Comparison of ENCODE assay signal across 32 cellular contexts in the genomic region with DNA sequence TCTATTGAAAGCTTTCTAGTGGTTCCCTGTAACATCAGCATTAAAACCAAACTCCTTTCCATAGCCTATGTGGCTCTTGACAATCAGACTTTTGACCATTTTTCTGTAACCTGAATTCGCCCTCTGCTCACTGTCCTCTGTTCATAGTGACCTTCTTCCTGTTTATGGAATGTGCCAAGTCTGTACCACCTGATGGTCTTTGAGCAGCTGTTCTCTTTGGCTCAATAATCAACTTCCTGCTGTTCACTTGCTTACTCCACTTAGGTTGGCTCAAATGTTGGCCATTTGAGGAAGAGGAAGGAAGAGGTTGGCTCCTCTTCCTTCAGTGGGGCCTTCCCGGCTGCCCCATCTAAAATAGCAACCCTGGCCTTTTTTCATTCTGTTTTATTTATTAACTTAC.
"Had no signal": no experiment of that assay in that cellular context is flagged by ENCODE, and none has a peak within 500 bp of the region (broad histone marks: within the 10 kb centered on the region; RNA-seq: fewer than 3 reads in every experiment).

No MANE protein-coding gene starts in this region.

- H3K4me1 Mint-ChIP-seq: activated CD4-positive, alpha-beta memory T cell treated with anti-CD3 and anti-CD28 coated beads, Interleukin-2, amount 10 ng/mL, durations not matched to agents 7 days and 5 days; activated CD4-positive, alpha-beta T cell treated with anti-CD3 and anti-CD28 coated beads for 36 hours; activated CD4-positive, alpha-beta T cell treated with anti-CD3 and anti-CD28 coated beads, Interleukin-2, amount 10 ng/mL, durations not matched to agents 24 days and 14 days; activated naive CD4-positive, alpha-beta T cell treated with anti-CD3 and anti-CD28 coated beads, Interleukin-2, amount 10 ng/mL, durations not matched to agents 7 days and 5 days; activated naive CD8-positive, alpha-beta T cell treated with anti-CD3 and anti-CD28 coated beads, Interleukin-2, amount 10 ng/mL, durations not matched to agents 7 days and 5 days; brain; T-helper 17 cell had no signal

- H3K27ac ChIP-seq: ascending aorta, breast epithelium, cardiac muscle cell, esophagus muscularis mucosa, foreskin keratinocyte, gastrocnemius medialis, heart left ventricle had no signal

- H3K9me3 Mint-ChIP-seq: activated CD4-positive, alpha-beta memory T cell treated with anti-CD3 and anti-CD28 coated beads, Interleukin-2, amount 10 ng/mL, durations not matched to agents 7 days and 5 days; activated CD4-positive, alpha-beta T cell treated with anti-CD3 and anti-CD28 coated beads, Interleukin-2, amount 10 ng/mL, durations not matched to agents 24 days and 14 days; activated naive CD4-positive, alpha-beta T cell treated with anti-CD3 and anti-CD28 coated beads, Interleukin-2, amount 10 ng/mL, durations not matched to agents 7 days and 5 days; activated naive CD4-positive, alpha-beta T cell treated with anti-CD3 and anti-CD28 coated beads, Interleukin-2, amount 50 U/mL, for 72 hours; activated naive CD8-positive, alpha-beta T cell treated with anti-CD3 and anti-CD28 coated beads, Interleukin-2, amount 10 ng/mL, durations not matched to agents 7 days and 5 days; activated T-cell treated with anti-CD3 and anti-CD28 coated beads, Interleukin-2, amount 50 U/mL, for 24 hours; activated T-cell treated with anti-CD3 and anti-CD28 coated beads, Interleukin-2, amount 50 U/mL, for 72 hours; brain; effector memory CD8-positive, alpha-beta T cell; T-helper 2 cell treated with Interferon-gamma antibody and Interleukin-4, amounts not matched to agents 5 μg/mL and 100 μg/mL, for 36 hours had no signal

- H3K27ac Mint-ChIP-seq: activated CD4-positive, alpha-beta memory T cell treated with anti-CD3 and anti-CD28 coated beads, Interleukin-2, amount 10 ng/mL, durations not matched to agents 7 days and 5 days; activated CD4-positive, alpha-beta T cell treated with anti-CD3 and anti-CD28 coated beads for 36 hours; activated CD4-positive, alpha-beta T cell treated with anti-CD3 and anti-CD28 coated beads, Interleukin-2, amount 10 ng/mL, durations not matched to agents 24 days and 14 days; activated naive CD4-positive, alpha-beta T cell treated with anti-CD3 and anti-CD28 coated beads, Interleukin-2, amount 10 ng/mL, durations not matched to agents 7 days and 5 days; activated naive CD4-positive, alpha-beta T cell treated with anti-CD3 and anti-CD28 coated beads, Interleukin-2, amount 50 U/mL, for 72 hours; activated naive CD8-positive, alpha-beta T cell treated with anti-CD3 and anti-CD28 coated beads, Interleukin-2, amount 10 ng/mL, durations not matched to agents 7 days and 5 days; activated T-cell treated with anti-CD3 and anti-CD28 coated beads, Interleukin-2, amount 50 U/mL, for 24 hours; activated T-cell treated with anti-CD3 and anti-CD28 coated beads, Interleukin-2, amount 50 U/mL, for 72 hours; brain; effector memory CD8-positive, alpha-beta T cell; T-helper 17 cell; T-helper 2 cell treated with Interferon-gamma antibody and Interleukin-4, amounts not matched to agents 5 μg/mL and 100 μg/mL, for 36 hours had no signal

- DNase-seq: activated CD4-positive, alpha-beta memory T cell treated with anti-CD3 and anti-CD28 coated beads, Interleukin-2, amount 10 ng/mL, durations not matched to agents 7 days and 5 days; activated CD4-positive, alpha-beta T cell treated with anti-CD3 and anti-CD28 coated beads for 36 hours; activated CD4-positive, alpha-beta T cell treated with anti-CD3 and anti-CD28 coated beads, Interleukin-2, amount 10 ng/mL, durations not matched to agents 24 days and 14 days; activated CD4-positive, alpha-beta T cell treated with anti-CD3 and anti-CD28 coated beads, Interleukin-2, amount 50 U/mL, for 4 hours; activated CD4-positive, CD25-positive, alpha-beta regulatory T cell; activated CD4-positive, CD25-positive, alpha-beta regulatory T cell treated with anti-CD3 and anti-CD28 coated beads, Interleukin-2, amount 50 U/mL, for 72 hours; activated CD8-positive, alpha-beta memory T cell treated with anti-CD3 and anti-CD28 coated beads, Interleukin-2, amount 50 U/mL, for 48 hours; activated gamma-delta T cell; activated naive CD4-positive, alpha-beta T cell; activated naive CD4-positive, alpha-beta T cell treated with anti-CD3 and anti-CD28 coated beads, Interleukin-2, amount 10 ng/mL, durations not matched to agents 7 days and 5 days; activated naive CD8-positive, alpha-beta T cell treated with anti-CD3 and anti-CD28 coated beads, Interleukin-2, amount 10 ng/mL, durations not matched to agents 7 days and 5 days; activated T-cell treated with anti-CD3 and anti-CD28 coated beads for 4 hours; activated T-cell treated with anti-CD3 and anti-CD28 coated beads, Interleukin-2, amount 50 U/mL, for 24 hours; activated T-cell treated with anti-CD3 and anti-CD28 coated beads, Interleukin-2, amount 50 U/mL, for 72 hours; central memory CD4-positive, alpha-beta T cell; cortex of kidney; dermis blood vessel endothelial cell; effector CD4-positive, alpha-beta T cell; effector memory CD8-positive, alpha-beta T cell; erythroblast; foreskin keratinocyte; gastrocnemius medialis; glutamatergic neuron; heart left ventricle; T-helper 17 cell had no signal

- H3K36me3 Mint-ChIP-seq: activated naive CD4-positive, alpha-beta T cell treated with anti-CD3 and anti-CD28 coated beads, Interleukin-2, amount 10 ng/mL, durations not matched to agents 7 days and 5 days; activated naive CD4-positive, alpha-beta T cell treated with anti-CD3 and anti-CD28 coated beads, Interleukin-2, amount 50 U/mL, for 72 hours; activated naive CD8-positive, alpha-beta T cell treated with anti-CD3 and anti-CD28 coated beads, Interleukin-2, amount 10 ng/mL, durations not matched to agents 7 days and 5 days; brain had no signal

- H3K27me3 Mint-ChIP-seq: activated CD4-positive, alpha-beta memory T cell treated with anti-CD3 and anti-CD28 coated beads, Interleukin-2, amount 10 ng/mL, durations not matched to agents 7 days and 5 days; activated CD4-positive, alpha-beta T cell treated with anti-CD3 and anti-CD28 coated beads for 36 hours; activated CD4-positive, alpha-beta T cell treated with anti-CD3 and anti-CD28 coated beads, Interleukin-2, amount 10 ng/mL, durations not matched to agents 24 days and 14 days; activated naive CD4-positive, alpha-beta T cell treated with anti-CD3 and anti-CD28 coated beads, Interleukin-2, amount 10 ng/mL, durations not matched to agents 7 days and 5 days; activated naive CD8-positive, alpha-beta T cell treated with anti-CD3 and anti-CD28 coated beads, Interleukin-2, amount 10 ng/mL, durations not matched to agents 7 days and 5 days; activated T-cell treated with anti-CD3 and anti-CD28 coated beads, Interleukin-2, amount 50 U/mL, for 24 hours; brain; effector memory CD8-positive, alpha-beta T cell had no signal

- H3K4me3 Mint-ChIP-seq: activated CD4-positive, alpha-beta memory T cell treated with anti-CD3 and anti-CD28 coated beads, Interleukin-2, amount 10 ng/mL, durations not matched to agents 7 days and 5 days; activated CD4-positive, alpha-beta T cell treated with anti-CD3 and anti-CD28 coated beads for 36 hours; activated CD4-positive, alpha-beta T cell treated with anti-CD3 and anti-CD28 coated beads, Interleukin-2, amount 10 ng/mL, durations not matched to agents 24 days and 14 days; activated naive CD4-positive, alpha-beta T cell treated with anti-CD3 and anti-CD28 coated beads, Interleukin-2, amount 10 ng/mL, durations not matched to agents 7 days and 5 days; activated naive CD8-positive, alpha-beta T cell treated with anti-CD3 and anti-CD28 coated beads, Interleukin-2, amount 10 ng/mL, durations not matched to agents 7 days and 5 days; activated T-cell treated with anti-CD3 and anti-CD28 coated beads, Interleukin-2, amount 50 U/mL, for 24 hours; activated T-cell treated with anti-CD3 and anti-CD28 coated beads, Interleukin-2, amount 50 U/mL, for 72 hours; brain; effector memory CD8-positive, alpha-beta T cell; T-helper 17 cell; T-helper 2 cell treated with Interferon-gamma antibody and Interleukin-4, amounts not matched to agents 5 μg/mL and 100 μg/mL, for 36 hours had no signal
